Comparison of ENCODE assay signal across 9 cellular contexts in the genomic region with DNA sequence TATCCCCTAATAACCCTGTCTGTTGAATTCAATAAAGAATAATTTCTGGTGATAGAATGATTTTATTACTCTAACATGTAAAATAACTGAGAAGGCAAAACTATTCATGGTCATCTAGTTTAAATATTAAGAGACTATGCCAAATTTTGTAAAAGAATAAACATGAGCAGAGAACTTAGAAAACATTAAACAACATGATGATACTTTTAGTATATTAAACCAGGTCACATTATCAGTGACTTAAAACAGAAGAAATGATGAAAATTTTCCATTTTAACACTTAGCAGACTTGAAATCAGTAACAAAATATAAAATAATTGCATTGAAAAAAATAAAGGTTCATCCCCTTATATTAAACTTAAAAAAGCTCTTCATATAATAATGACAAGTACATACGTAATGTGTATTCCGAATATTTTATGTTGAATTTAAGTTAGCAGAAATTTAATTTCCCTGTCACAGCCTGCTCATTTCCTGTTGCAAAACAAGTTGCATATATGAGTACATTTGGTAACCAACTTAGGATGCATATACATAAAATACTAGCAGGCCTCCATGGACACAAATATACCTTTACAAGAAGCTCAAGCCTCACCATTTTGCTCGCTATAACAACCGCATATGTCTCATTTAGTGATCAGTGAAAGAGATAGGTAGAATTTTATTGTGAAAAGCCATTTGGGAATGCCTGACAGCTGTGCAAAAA. TPM values are rescaled to one million over a fixed set of nuclear protein-coding genes. Genes with fewer than 3 reads are reported as not detected.
DNase-seq lines count a peak whose midpoint lies in the region; ATAC-seq and TF ChIP-seq lines count a peak whose summit lies in the region.
"Had no signal": no experiment of that assay in that cellular context is flagged by ENCODE, and none has a peak within 500 bp of the region (broad histone marks: within the 10 kb centered on the region; RNA-seq: fewer than 3 reads in every experiment).

No MANE protein-coding gene starts in this region.

- no peaks in the 10 kb centered on the region for H3K27me3 ChIP-seq in layer of hippocampus (ENCODE audit: control insufficient read depth, insufficient read depth, low read length)
- H3K27me3 ChIP-seq in upper lobe of left lung: no peaks in the 10 kb centered on the region
- H3K27me3 ChIP-seq in MG63: no peaks in the 10 kb centered on the region
- no peaks in the 10 kb centered on the region for H3K27me3 ChIP-seq in transverse colon

- H3K4me3 ChIP-seq in upper lobe of left lung (no peak overlapping the region), MG63 (no peak overlapping the region), transverse colon (no peak overlapping the region)
- H3K4me3 ChIP-seq: mucosa of descending colon had no signal

- no peak for ATAC-seq in natural killer cell treated with Interleukin-12 subunit alpha and Interleukin-12 subunit beta and Interleukin-15 and Interleukin-18, amount 100 ng/mL, for 72 hours
- ATAC-seq in natural killer cell (no peak), upper lobe of left lung (ENCODE audit: low FRiP score in 2 of 2) (peak in 1 of 2 donors; percentile 36)
- ATAC-seq in activated T-helper 17 cell treated with anti-CD3 and anti-CD28 coated beads, Interleukin-2, amount 50 U/mL, for 72 hours (replicated peaks): no peak

- intact Hi-C loops in natural killer cell (cut with micrococcal nuclease) (loop anchor here (5.0 to 10.0 kb wide), 3 partner anchors 115 to 513 kb away; no protein-coding TSS in a partner anchor), transverse colon (cut with DNase I; ENCODE audit: low total_unique reads) (loop anchor here (10.0 kb wide), 1 partner anchor 117 kb away; no protein-coding TSS in a partner anchor)

- H3K36me3 ChIP-seq in upper lobe of left lung (no peaks in the 10 kb centered on the region), MG63 (no peaks in the 10 kb centered on the region), transverse colon (no peaks in the 10 kb centered on the region)

- peaks cover 22 to 36% of the 10 kb centered on the region in 2 donors for H3K4me1 Mint-ChIP-seq in natural killer cell treated with Interleukin-12 subunit alpha and Interleukin-12 subunit beta and Interleukin-15 and Interleukin-18, amount 100 ng/mL, for 72 hours (ENCODE audit: low read depth in 2 of 2)
- H3K4me1 Mint-ChIP-seq in natural killer cell: peaks cover 31 to 51% of the 10 kb centered on the region in 2 donors
- H3K4me1 Mint-ChIP-seq in activated T-helper 17 cell treated with anti-CD3 and anti-CD28 coated beads, Interleukin-2, amount 50 U/mL, for 72 hours: peaks cover 6% of the 10 kb centered on the region

- H3K36me3 Mint-ChIP-seq in natural killer cell treated with Interleukin-12 subunit alpha and Interleukin-12 subunit beta and Interleukin-15 and Interleukin-18, amount 100 ng/mL, for 72 hours: no peaks in the 10 kb centered on the region
- H3K36me3 Mint-ChIP-seq in natural killer cell: peaks cover 9% of the 10 kb centered on the region
- H3K36me3 Mint-ChIP-seq in activated T-helper 17 cell treated with anti-CD3 and anti-CD28 coated beads, Interleukin-2, amount 50 U/mL, for 72 hours (ENCODE audit: low read depth): peaks cover 20% of the 10 kb centered on the region

- peak overlapping the region; percentile 24 to 53 for H3K27ac Mint-ChIP-seq in natural killer cell treated with Interleukin-12 subunit alpha and Interleukin-12 subunit beta and Interleukin-15 and Interleukin-18, amount 100 ng/mL, for 72 hours
- peak overlapping the region in 1 of 2 donors; percentile 84 for H3K27ac Mint-ChIP-seq in natural killer cell
- peak overlapping the region; percentile 76 for H3K27ac Mint-ChIP-seq in activated T-helper 17 cell treated with anti-CD3 and anti-CD28 coated beads, Interleukin-2, amount 50 U/mL, for 72 hours

- TF ChIP-seq EP300 in upper lobe of left lung (IDR thresholded peaks at IDR 0.05): no peak
- TF ChIP-seq EP300 in transverse colon (IDR thresholded peaks at IDR 0.05; ENCODE audit: low read depth): no peak

- H3K9me3 ChIP-seq in upper lobe of left lung (no peaks in the 10 kb centered on the region), MG63 (no peaks in the 10 kb centered on the region), transverse colon (no peaks in the 10 kb centered on the region)
- H3K9me3 ChIP-seq: mucosa of descending colon had no signal

- in situ Hi-C loops in transverse colon (cut with MboI; ENCODE audit: low pct_ligation_motif_present in 1 of 4, low pct_unique_long_range_greater_than_20kb in 1 of 4, low sequenced_read_pairs in 3 of 4): loop anchor here in 2 of 4 donors (25.0 kb wide), 2 partner anchors 110 to 1410 kb away; no protein-coding TSS in a partner anchor

- peak overlapping the region; percentile 48 for H3K4me3 Mint-ChIP-seq in natural killer cell treated with Interleukin-12 subunit alpha and Interleukin-12 subunit beta and Interleukin-15 and Interleukin-18, amount 100 ng/mL, for 72 hours
- no peak overlapping the region for H3K4me3 Mint-ChIP-seq in natural killer cell
- H3K4me3 Mint-ChIP-seq in activated T-helper 17 cell treated with anti-CD3 and anti-CD28 coated beads, Interleukin-2, amount 50 U/mL, for 72 hours: no peak overlapping the region

- H3K4me1 ChIP-seq in upper lobe of left lung (peaks cover 24 to 30% (median 25%) of the 10 kb centered on the region in 4 donors), transverse colon (peaks cover 0 to 29% (median 6%) of the 10 kb centered on the region in 4 donors)

- TF ChIP-seq CTCF in natural killer cell (IDR thresholded peaks at IDR 0.05): no peak
- TF ChIP-seq CTCF in upper lobe of left lung (IDR thresholded peaks at IDR 0.05): no peak
- no peak for TF ChIP-seq CTCF in transverse colon (IDR thresholded peaks at IDR 0.05)

- no peaks in the 10 kb centered on the region for H3K9me3 Mint-ChIP-seq in natural killer cell treated with Interleukin-12 subunit alpha and Interleukin-12 subunit beta and Interleukin-15 and Interleukin-18, amount 100 ng/mL, for 72 hours
- H3K9me3 Mint-ChIP-seq in natural killer cell: no peaks in the 10 kb centered on the region
- no peaks in the 10 kb centered on the region for H3K9me3 Mint-ChIP-seq in activated T-helper 17 cell treated with anti-CD3 and anti-CD28 coated beads, Interleukin-2, amount 50 U/mL, for 72 hours

- peak overlapping the region; percentile 35 for H3K27ac ChIP-seq in layer of hippocampus (ENCODE audit: low read depth, low read length)
- H3K27ac ChIP-seq in upper lobe of left lung: peak overlapping the region; percentile 31 to 75 (median 59)
- H3K27ac ChIP-seq in transverse colon: peak overlapping the region in 1 of 4 donors; percentile 37

- TF ChIP-seq POLR2A in upper lobe of left lung (IDR thresholded peaks at IDR 0.05) (no peak), transverse colon (IDR thresholded peaks at IDR 0.05) (no peak)

- no peak for DNase-seq in natural killer cell treated with Interleukin-12 subunit alpha and Interleukin-12 subunit beta and Interleukin-15 and Interleukin-18, amount 100 ng/mL, for 72 hours (ENCODE audit: low spot score)
- DNase-seq in natural killer cell: no peak
- no peak for DNase-seq in upper lobe of left lung
- DNase-seq in MG63: no peak
- no peak for DNase-seq in stimulated activated CD4-positive, alpha-beta T cell treated with anti-CD3 and anti-CD28 coated beads, Interleukin-2, amount 100 ng/mL, for 24 hours
- DNase-seq in transverse colon: no peak

- 68 to 85% methylated on average over 4 of the region's 4 CpGs for WGBS in upper lobe of left lung, 2 donors
- 91 to 93% methylated on average over 4 of the region's 4 CpGs for WGBS in transverse colon (ENCODE audit: low coverage in 1 of 2), 2 donors

- no peaks in the 10 kb centered on the region for H3K27me3 Mint-ChIP-seq in natural killer cell treated with Interleukin-12 subunit alpha and Interleukin-12 subunit beta and Interleukin-15 and Interleukin-18, amount 100 ng/mL, for 72 hours
- no peaks in the 10 kb centered on the region for H3K27me3 Mint-ChIP-seq in natural killer cell (ENCODE audit: low read depth in 2 of 2)
- no peaks in the 10 kb centered on the region for H3K27me3 Mint-ChIP-seq in activated T-helper 17 cell treated with anti-CD3 and anti-CD28 coated beads, Interleukin-2, amount 50 U/mL, for 72 hours

RNA-seq across cellular contexts. Expression of a gene that starts 40.6 kb away (rescaled TPM):
- 10 to 100 TPM; 21.5 to 32.6 TPM for total RNA-seq in natural killer cell treated with Interleukin-12 subunit alpha and Interleukin-12 subunit beta and Interleukin-15 and Interleukin-18, amount 100 ng/mL, for 72 hours
- total RNA-seq in natural killer cell (10 to 100 TPM; 31.6 to 42.2 (median 38.4) TPM), upper lobe of left lung (10 to 100 TPM; 16.2 to 33.5 (median 21.3) TPM), transverse colon (10 to 100 TPM in 3 of 4 donors, 1 to 10 TPM in 1; 6.0 to 20.3 (median 16.0) TPM)
- total RNA-seq in activated T-helper 17 cell treated with anti-CD3 and anti-CD28 coated beads, Interleukin-2, amount 50 U/mL, for 72 hours: 10 to 100 TPM; 13.8 to 24.8 TPM
- total RNA-seq in MG63 (2014; rRNA removed; shearing (Covaris generic); ENCODE audit: low replicate concordance): 2.0 and 10.3 TPM in 2 replicates
